Comparison of ENCODE assay signal across 1 cellular context in the genomic region with DNA sequence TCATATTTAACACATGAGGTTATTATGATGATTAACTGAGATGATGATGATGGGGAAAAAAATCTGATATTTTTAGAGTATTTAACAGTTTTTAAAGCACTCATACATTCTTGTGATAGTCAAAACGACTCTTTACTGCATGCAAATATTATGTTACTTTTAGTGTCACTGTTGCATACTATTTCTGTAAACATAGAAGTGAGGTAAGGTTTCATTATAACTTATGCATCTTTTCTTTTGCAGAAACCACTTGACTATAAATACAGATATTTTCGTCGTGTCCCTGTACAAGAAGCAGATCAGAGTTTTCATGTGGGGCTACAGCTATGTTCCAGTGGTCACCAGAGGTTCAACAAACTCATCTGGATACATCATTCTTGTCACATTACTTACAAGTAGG.
TF ChIP-seq lines count a peak whose summit lies in the region.

No MANE protein-coding gene starts in this region.

TF ChIP-seq in GM12878, 131 proteins besides CTCF, POLR2A, EP300 and RAD21:
- TF ChIP-seq RUNX3 (IDR thresholded peaks at IDR 0.05; ENCODE audit: low read length): peak; percentile 5; the same call in 1 of the 2 replicates
- TF ChIP-seq YBX1 (IDR thresholded peaks at IDR 0.05): no peak
- 0 out of 2 replicates have a peak, but pooled peaks have one; percentile 42 for TF ChIP-seq MEF2A (IDR thresholded peaks at IDR 0.05; ENCODE audit: insufficient read depth, low read depth, low read length)
- TF ChIP-seq JUNB (IDR thresholded peaks at IDR 0.05): peak; percentile 38; the same call in 1 of the 2 replicates
- no peak for TF ChIP-seq IRF4 (IDR thresholded peaks at IDR 0.05; ENCODE audit: low read depth, low read length)
